In genomic region chr14:21039059-21039422, GRCh38 we compare ENCODE assay signal across 9 cellular contexts. TPM values are rescaled to one million over a fixed set of nuclear protein-coding genes. Genes with fewer than 3 reads are reported as not detected.
A peak's percentile ranks its signal among the peaks of the same experiment; 100 is the strongest.
DNase-seq lines count a peak whose midpoint lies in the region; ATAC-seq, FAIRE-seq and TF ChIP-seq lines count a peak whose summit lies in the region.
"Had no signal": no experiment of that assay in that cellular context is flagged by ENCODE, and none has a peak within 500 bp of the region (broad histone marks: within the 10 kb centered on the region; RNA-seq: fewer than 3 reads in every experiment).

No MANE protein-coding gene starts in this region.

- no peak overlapping the region for H3K27ac Mint-ChIP-seq in activated CD4-positive, alpha-beta T cell treated with anti-CD3 and anti-CD28 coated beads, Interleukin-2, amount 10 ng/mL, durations not matched to agents 7 days and 5 days
- H3K27ac Mint-ChIP-seq: IgD-negative memory B cell had no signal

- no peaks in the 10 kb centered on the region for H3K36me3 ChIP-seq in IMR-90 (ENCODE audit: control insufficient read depth, insufficient read depth, low read length)
- H3K36me3 ChIP-seq in mammary epithelial cell (ENCODE audit: insufficient read depth, low read length) = no peaks in the 10 kb centered on the region
- H3K36me3 ChIP-seq in keratinocyte (ENCODE audit: control insufficient read depth in 2 of 2, extremely low read depth in 1 of 2, insufficient read depth in 2 of 2, low read length in 2 of 2) = no peaks in the 10 kb centered on the region
- H3K36me3 ChIP-seq in skeletal muscle satellite cell (ENCODE audit: insufficient read depth, low read length) = no peaks in the 10 kb centered on the region

- peaks cover 14% of the 10 kb centered on the region for H3K79me2 ChIP-seq in mammary epithelial cell (ENCODE audit: insufficient read depth, low read length)
- peaks cover 12% of the 10 kb centered on the region for H3K79me2 ChIP-seq in keratinocyte (ENCODE audit: control insufficient read depth, insufficient read depth, low read length)

- POLR2A ChIA-PET in IMR-90 (lab: Charles Lee; ENCODE audit: unreplicated experiment) = no interaction called here
- POLR2A ChIA-PET in activated CD4-positive, alpha-beta T cell treated with anti-CD3 and anti-CD28 coated beads, Interleukin-2, amount 10 ng/mL, durations not matched to agents 7 days and 5 days (lab: Charles Lee) = no interaction called here

- H3K27me3 ChIP-seq in IMR-90 (ENCODE audit: control insufficient read depth, insufficient read depth, low read length) (peaks cover 36% of the 10 kb centered on the region), mammary epithelial cell (ENCODE audit: insufficient read depth, low read length) (no peaks in the 10 kb centered on the region), keratinocyte (ENCODE audit: control insufficient read depth, extremely low read depth, insufficient read depth, low read length) (no peaks in the 10 kb centered on the region), skeletal muscle satellite cell (ENCODE audit: control insufficient read depth, insufficient read depth, low read length) (peaks cover 42% of the 10 kb centered on the region)

- no peaks in the 10 kb centered on the region for H3K9me1 ChIP-seq in IMR-90 (ENCODE audit: insufficient read depth, low read length)
- no peaks in the 10 kb centered on the region for H3K9me1 ChIP-seq in keratinocyte (ENCODE audit: control insufficient read depth, extremely low read depth, insufficient read depth, low read length)

- FAIRE-seq in keratinocyte (lab: Jason Lieb, UNC) = peak; percentile 46

- H3K36me3 Mint-ChIP-seq in activated CD4-positive, alpha-beta T cell treated with anti-CD3 and anti-CD28 coated beads, Interleukin-2, amount 10 ng/mL, durations not matched to agents 7 days and 5 days (ENCODE audit: low read depth) = no peaks in the 10 kb centered on the region

- ATAC-seq in IMR-90 (ENCODE audit: low read depth) (peak; percentile 84), GM19463 (IDR thresholded peaks at IDR 0.05; ENCODE audit: unreplicated experiment) (no peak), GM21529 (IDR thresholded peaks at IDR 0.05; ENCODE audit: unreplicated experiment) (no peak)

- H2BK120ac ChIP-seq in IMR-90 (ENCODE audit: low read depth, low read length) = no peak overlapping the region

- no peak overlapping the region for H3K23ac ChIP-seq in IMR-90 (ENCODE audit: low read depth, low read length)

- CTCF ChIA-PET in IMR-90 (lab: Yijun Ruan, JAX) = interaction anchor here (1.3 to 3.7 kb wide), 4 partner anchors 24 to 347 kb away, joined by 4 to 37 read pairs (median 6); no protein-coding TSS in a partner anchor
- CTCF ChIA-PET in mammary epithelial cell (lab: Charles Lee; ENCODE audit: low non-redundant PET) = no interaction called here
- CTCF ChIA-PET in activated CD4-positive, alpha-beta T cell treated with anti-CD3 and anti-CD28 coated beads, Interleukin-2, amount 10 ng/mL, durations not matched to agents 7 days and 5 days (lab: Charles Lee) = interaction anchor here (3.2 kb wide), 1 partner anchor 24 kb away, joined by 30 read pairs; no protein-coding TSS in a partner anchor

- no peak for TF ChIP-seq POLR2A in IMR-90 (IDR thresholded peaks at IDR 0.05; ENCODE audit: low read depth, low read length)

- no peak overlapping the region for H3K9ac ChIP-seq in IMR-90 (ENCODE audit: low read depth, low read length)
- no peak overlapping the region for H3K9ac ChIP-seq in mammary epithelial cell (ENCODE audit: insufficient read depth, low read length)
- no peak overlapping the region for H3K9ac ChIP-seq in keratinocyte (ENCODE audit: control insufficient read depth, extremely low read depth, insufficient read depth, low read length)
- H3K9ac ChIP-seq in skeletal muscle satellite cell (ENCODE audit: low read depth, low read length) = no peak overlapping the region

- dilution Hi-C loops in IMR-90 (cut with HindIII; ENCODE audit: low sequenced_read_pairs, unreplicated experiment) = no loop called here
- dilution Hi-C loops in mammary epithelial cell (cut with HindIII; ENCODE audit: low sequenced_read_pairs) = no loop called here
- dilution Hi-C loops in keratinocyte (cut with MboI; ENCODE audit: extremely low pct_ligation_motif_present, low sequenced_read_pairs) = no loop called here

- H4K20me1 ChIP-seq in IMR-90 (ENCODE audit: insufficient read depth, low read length) (no peaks in the 10 kb centered on the region), mammary epithelial cell (ENCODE audit: insufficient read depth, low read length) (no peaks in the 10 kb centered on the region), keratinocyte (ENCODE audit: control insufficient read depth, extremely low read depth, insufficient read depth, low read length) (no peaks in the 10 kb centered on the region)

- no peaks in the 10 kb centered on the region for H3K9me3 ChIP-seq in IMR-90 (ENCODE audit: control insufficient read depth, insufficient read depth, low read length)
- no peaks in the 10 kb centered on the region for H3K9me3 ChIP-seq in mammary epithelial cell (replicated peaks; ENCODE audit: insufficient read depth, low read length)
- H3K9me3 ChIP-seq in keratinocyte (ENCODE audit: control insufficient read depth, low read depth, low read length) = no peaks in the 10 kb centered on the region
- no peaks in the 10 kb centered on the region for H3K9me3 ChIP-seq in skeletal muscle satellite cell (replicated peaks; ENCODE audit: low read length)

- DNase-seq in IMR-90 = peak; percentile 43
- peak; percentile 33 for DNase-seq in mammary epithelial cell
- no peak for DNase-seq in keratinocyte (ENCODE audit: low read depth, low spot score)
- no peak for DNase-seq in NCI-H2081 treated with DMSO at 0.1 percent for 48 hours (lab: John Stamatoyannopoulos, UW)
- DNase-seq in activated CD4-positive, alpha-beta T cell treated with anti-CD3 and anti-CD28 coated beads, Interleukin-2, amount 10 ng/mL, durations not matched to agents 7 days and 5 days = no peak

- H3K14ac ChIP-seq in IMR-90 (replicated peaks; ENCODE audit: low read depth, low read length) = peak overlapping the region; percentile 1; the same call in 1 of the 2 replicates

- BruUV-seq in IMR-90 (replicated peaks; lab: Mats Ljungman, UMichigan) (no TSS peak), mammary epithelial cell (replicated peaks; lab: Mats Ljungman, UMichigan) (no TSS peak)

- H3K56ac ChIP-seq in IMR-90 (ENCODE audit: extremely low read depth, insufficient read depth, low read length) = no peak overlapping the region

- H2BK5ac ChIP-seq in IMR-90 (ENCODE audit: low read depth, low read length, poor library complexity, severe bottlenecking) = no peak overlapping the region

- TF ChIP-seq CTCF in IMR-90 (conservative IDR thresholded peaks at IDR 0.05; ENCODE audit: low read depth, low read length) (no peak), mammary epithelial cell (conservative IDR thresholded peaks at IDR 0.05 in 1 of 2, IDR thresholded peaks at IDR 0.05 in 1 of 2; ENCODE audit: extremely low read depth in 1 of 2, insufficient read depth in 1 of 2, low read depth in 1 of 2, low read length in 2 of 2) (no peak), keratinocyte (optimal IDR thresholded peaks at IDR 0.05 in 1 of 3, IDR thresholded peaks at IDR 0.05 in 1 of 3, conservative IDR thresholded peaks at IDR 0.05 in 1 of 3; ENCODE audit: extremely low read depth in 1 of 3, insufficient read depth in 2 of 3, low read length in 3 of 3) (no peak)

- H3K27ac ChIP-seq in IMR-90 (ENCODE audit: insufficient read depth, low read length) (no peak overlapping the region), mammary epithelial cell (ENCODE audit: insufficient read depth, low read depth, low read length) (no peak overlapping the region), keratinocyte (ENCODE audit: control insufficient read depth, insufficient read depth, low read length) (no peak overlapping the region)

- no peak overlapping the region for H3K18ac ChIP-seq in IMR-90 (ENCODE audit: low read depth, low read length)

- H3K79me1 ChIP-seq in IMR-90 (ENCODE audit: low read depth in 1 of 2, low read length in 2 of 2) = no peaks in the 10 kb centered on the region

- in situ Hi-C loops in IMR-90 (cut with MboI; ENCODE audit: low sequenced_read_pairs) = no loop called here
- in situ Hi-C loops in mammary epithelial cell (cut with MboI; ENCODE audit: low sequenced_read_pairs in 2 of 2) = no loop called here

- H3K4me3 ChIP-seq in IMR-90 (ENCODE audit: insufficient read depth, low read depth, low read length) = no peak overlapping the region
- H3K4me3 ChIP-seq in mammary epithelial cell (replicated peaks in 1 of 3; ENCODE audit: insufficient read depth in 1 of 3, low read depth in 2 of 3, low read length in 3 of 3) = no peak overlapping the region
- H3K4me3 ChIP-seq in keratinocyte (ENCODE audit: control insufficient read depth in 2 of 3, extremely low read depth in 1 of 3, insufficient read depth in 2 of 3, low read depth in 1 of 3, low read length in 3 of 3) = no peak overlapping the region
- no peak overlapping the region for H3K4me3 ChIP-seq in skeletal muscle satellite cell (ENCODE audit: low read length)

- peaks cover 2% of the 10 kb centered on the region; the same call in 1 of the 2 replicates for H3K4me1 ChIP-seq in IMR-90 (ENCODE audit: control insufficient read depth, insufficient read depth, low read length)
- peaks cover 53% of the 10 kb centered on the region for H3K4me1 ChIP-seq in mammary epithelial cell (ENCODE audit: insufficient read depth, low read length)
- peaks cover 51% of the 10 kb centered on the region for H3K4me1 ChIP-seq in keratinocyte (ENCODE audit: control insufficient read depth, extremely low read depth, insufficient read depth, low read length)
- H3K4me1 ChIP-seq in skeletal muscle satellite cell (ENCODE audit: control insufficient read depth, insufficient read depth, low read length) = peaks cover 40% of the 10 kb centered on the region

- H4K91ac ChIP-seq in IMR-90 (ENCODE audit: insufficient read depth, low read depth, low read length) = no peak overlapping the region

- no peak overlapping the region for H2BK15ac ChIP-seq in IMR-90 (ENCODE audit: low read depth, low read length)

- intact Hi-C loops in IMR-90 (cut with micrococcal nuclease) (no loop called here), mammary epithelial cell (cut with micrococcal nuclease) (no loop called here)

- no peaks in the 10 kb centered on the region for H3K9me3 Mint-ChIP-seq in activated CD4-positive, alpha-beta T cell treated with anti-CD3 and anti-CD28 coated beads, Interleukin-2, amount 10 ng/mL, durations not matched to agents 7 days and 5 days
- H3K9me3 Mint-ChIP-seq: IgD-negative memory B cell had no signal

- peaks cover 12% of the 10 kb centered on the region for H3K27me3 Mint-ChIP-seq in activated CD4-positive, alpha-beta T cell treated with anti-CD3 and anti-CD28 coated beads, Interleukin-2, amount 10 ng/mL, durations not matched to agents 7 days and 5 days

- no peak overlapping the region for H3K4ac ChIP-seq in IMR-90 (ENCODE audit: low read depth, low read length)

- no peak overlapping the region for H3K4me3 Mint-ChIP-seq in activated CD4-positive, alpha-beta T cell treated with anti-CD3 and anti-CD28 coated beads, Interleukin-2, amount 10 ng/mL, durations not matched to agents 7 days and 5 days
- H3K4me3 Mint-ChIP-seq: IgD-negative memory B cell had no signal

- peak overlapping the region; percentile 31 for H2AK9ac ChIP-seq in IMR-90 (replicated peaks; ENCODE audit: low read depth, low read length, poor library complexity)

- H3K4me2 ChIP-seq in IMR-90 (ENCODE audit: low read depth, low read length) (peak overlapping the region; percentile 33; the same call in 1 of the 2 replicates), mammary epithelial cell (ENCODE audit: insufficient read depth, low read depth, low read length) (peak overlapping the region; percentile 19), keratinocyte (ENCODE audit: control insufficient read depth, extremely low read depth, insufficient read depth, low read depth, low read length) (peak overlapping the region; percentile 5), skeletal muscle satellite cell (ENCODE audit: low read length) (peak overlapping the region; percentile 43)

- no peak overlapping the region for H2AK5ac ChIP-seq in IMR-90 (ENCODE audit: low read depth, low read length)

- TF ChIP-seq RAD21 in IMR-90 (IDR thresholded peaks at IDR 0.05; ENCODE audit: low read length) = no peak

- no peak overlapping the region for H2BK20ac ChIP-seq in IMR-90 (ENCODE audit: low read depth, low read length)

- no peak overlapping the region for H4K8ac ChIP-seq in IMR-90 (ENCODE audit: low read depth in 2 of 2, low read length in 2 of 2)

- H2AFZ ChIP-seq in IMR-90 (replicated peaks; ENCODE audit: low read length, poor library complexity) (peak overlapping the region; percentile 83), mammary epithelial cell (ENCODE audit: low read depth, low read length) (peak overlapping the region; percentile 86), keratinocyte (ENCODE audit: control insufficient read depth, low read length) (peak overlapping the region; percentile 73)

- H3K4me1 Mint-ChIP-seq in activated CD4-positive, alpha-beta T cell treated with anti-CD3 and anti-CD28 coated beads, Interleukin-2, amount 10 ng/mL, durations not matched to agents 7 days and 5 days = no peaks in the 10 kb centered on the region

- WGBS in IMR-90 (ENCODE audit: extremely low coverage in 2 of 2, insufficient read length in 1 of 2), 2 experiments = no CpG with 5 or more reads among the region's 7 CpGs
- WGBS in mammary epithelial cell (ENCODE audit: low coverage, missing lambda C conversion rate) = 10% methylated on average over 7 of the region's 7 CpGs

- H4K5ac ChIP-seq in IMR-90 (ENCODE audit: low read depth, low read length) = no peak overlapping the region; the same call in 1 of the 2 replicates

RNA-seq across cellular contexts. Expression of gene RNASE7, which starts 3.1 kb away (rescaled TPM):
- total RNA-seq in IMR-90 (2012; rRNA removed) = not detected in 2 replicates
- not detected in 2 replicates for polyA plus RNA-seq in IMR-90 (2012; rRNA removed)
- polyA plus RNA-seq in IMR-90 (2012; cell fraction: cytosol; rRNA removed) = not detected in 2 replicates
- not detected in 2 replicates for polyA plus RNA-seq in IMR-90 (2012; cell fraction: nucleus; rRNA removed; ENCODE audit: low replicate concordance)
- 10 to 100 TPM; 33.3 to 43.0 TPM for total RNA-seq in mammary epithelial cell
- polyA plus RNA-seq in mammary epithelial cell = 30.9 TPM
- polyA minus RNA-seq in mammary epithelial cell = 28.5 TPM
- 17.4 to 36.6 TPM (median 19.0 TPM) in 3 replicates for polyA plus RNA-seq in keratinocyte
- 169 TPM for polyA plus RNA-seq in keratinocyte (2011; ENCODE audit: low read depth)
- 19.3 and 22.8 TPM in 2 replicates for polyA plus RNA-seq in keratinocyte (2011; cell fraction: cytosol; rRNA removed)
- 51.6 and 58.1 TPM in 2 replicates for polyA plus RNA-seq in keratinocyte (2011; cell fraction: nucleus; rRNA removed)
- 24.5 and 513 TPM in 2 replicates for polyA plus RNA-seq in keratinocyte (2012; ENCODE audit: low replicate concordance)
- 14.7 to 29.6 TPM (median 16.9 TPM) in 3 replicates for polyA minus RNA-seq in keratinocyte
- polyA minus RNA-seq in keratinocyte (2011; cell fraction: cytosol; rRNA and poly(A)+ RNA removed) = 21.3 TPM
- 22.5 and 22.9 TPM in 2 replicates for polyA minus RNA-seq in keratinocyte (2011; cell fraction: nucleus; rRNA and poly(A)+ RNA removed)
- total RNA-seq in skeletal muscle satellite cell (2012; rRNA removed) = not detected in 2 replicates
- not detected for total RNA-seq in activated CD4-positive, alpha-beta T cell treated with anti-CD3 and anti-CD28 coated beads, Interleukin-2, amount 10 ng/mL, durations not matched to agents 7 days and 5 days
- polyA plus RNA-seq: IgD-negative memory B cell had no signal

RNA-seq across cellular contexts. Expression of gene RNASE13, which starts 4.4 kb away (rescaled TPM):
- total RNA-seq in IMR-90 (2012; rRNA removed) = not detected in 2 replicates
- not detected in 2 replicates for polyA plus RNA-seq in IMR-90 (2012; rRNA removed)
- polyA plus RNA-seq in IMR-90 (2012; cell fraction: cytosol; rRNA removed) = not detected in 2 replicates
- 0.08 and 0.16 TPM in 2 replicates for polyA plus RNA-seq in IMR-90 (2012; cell fraction: nucleus; rRNA removed; ENCODE audit: low replicate concordance)
- total RNA-seq in mammary epithelial cell = not detected
- not detected for polyA plus RNA-seq in mammary epithelial cell
- not detected for polyA minus RNA-seq in mammary epithelial cell
- not detected in 3 replicates for polyA plus RNA-seq in keratinocyte
- not detected for polyA plus RNA-seq in keratinocyte (2011; ENCODE audit: low read depth)
- not detected in 2 replicates for polyA plus RNA-seq in keratinocyte (2011; cell fraction: cytosol; rRNA removed)
- 0.08 and 0.13 TPM in 2 replicates for polyA plus RNA-seq in keratinocyte (2011; cell fraction: nucleus; rRNA removed)
- not detected in 2 replicates for polyA plus RNA-seq in keratinocyte (2012; ENCODE audit: low replicate concordance)
- polyA minus RNA-seq in keratinocyte = not detected in 3 replicates
- not detected for polyA minus RNA-seq in keratinocyte (2011; cell fraction: cytosol; rRNA and poly(A)+ RNA removed)
- polyA minus RNA-seq in keratinocyte (2011; cell fraction: nucleus; rRNA and poly(A)+ RNA removed) = not detected in 2 replicates
- total RNA-seq in skeletal muscle satellite cell (2012; rRNA removed) = not detected in 2 replicates
- total RNA-seq in activated CD4-positive, alpha-beta T cell treated with anti-CD3 and anti-CD28 coated beads, Interleukin-2, amount 10 ng/mL, durations not matched to agents 7 days and 5 days = not detected
- polyA plus RNA-seq: IgD-negative memory B cell had no signal

RNA-seq across cellular contexts. Expression of gene TPPP2, which starts 9.0 kb away (rescaled TPM):
- not detected in 2 replicates for total RNA-seq in IMR-90 (2012; rRNA removed)
- polyA plus RNA-seq in IMR-90 (2012; rRNA removed) = not detected in 2 replicates
- not detected in 2 replicates for polyA plus RNA-seq in IMR-90 (2012; cell fraction: cytosol; rRNA removed)
- not detected in 2 replicates for polyA plus RNA-seq in IMR-90 (2012; cell fraction: nucleus; rRNA removed; ENCODE audit: low replicate concordance)
- not detected for total RNA-seq in mammary epithelial cell
- not detected for polyA plus RNA-seq in mammary epithelial cell
- not detected for polyA minus RNA-seq in mammary epithelial cell
- not detected in 3 replicates for polyA plus RNA-seq in keratinocyte
- polyA plus RNA-seq in keratinocyte (2011; ENCODE audit: low read depth) = not detected
- not detected in 2 replicates for polyA plus RNA-seq in keratinocyte (2011; cell fraction: cytosol; rRNA removed)
- polyA plus RNA-seq in keratinocyte (2011; cell fraction: nucleus; rRNA removed) = not detected in 2 replicates
- not detected in 2 replicates for polyA plus RNA-seq in keratinocyte (2012; ENCODE audit: low replicate concordance)
- polyA minus RNA-seq in keratinocyte = not detected in 3 replicates
- not detected for polyA minus RNA-seq in keratinocyte (2011; cell fraction: cytosol; rRNA and poly(A)+ RNA removed)
- not detected in 2 replicates for polyA minus RNA-seq in keratinocyte (2011; cell fraction: nucleus; rRNA and poly(A)+ RNA removed)
- not detected in 2 replicates for total RNA-seq in skeletal muscle satellite cell (2012; rRNA removed)
- total RNA-seq in activated CD4-positive, alpha-beta T cell treated with anti-CD3 and anti-CD28 coated beads, Interleukin-2, amount 10 ng/mL, durations not matched to agents 7 days and 5 days = not detected
- polyA plus RNA-seq: IgD-negative memory B cell had no signal

RNA-seq across cellular contexts. Expression of gene NDRG2, which starts 14.2 kb away (rescaled TPM):
- 0.36 and 0.56 TPM in 2 replicates for total RNA-seq in IMR-90 (2012; rRNA removed)
- polyA plus RNA-seq in IMR-90 (2012; rRNA removed) = 1.2 and 1.5 TPM in 2 replicates
- polyA plus RNA-seq in IMR-90 (2012; cell fraction: cytosol; rRNA removed) = 0.63 and 1.0 TPM in 2 replicates
- polyA plus RNA-seq in IMR-90 (2012; cell fraction: nucleus; rRNA removed; ENCODE audit: low replicate concordance) = 2.1 and 2.8 TPM in 2 replicates
- 1 to 10 TPM; 3.0 to 8.2 TPM for total RNA-seq in mammary epithelial cell
- polyA plus RNA-seq in mammary epithelial cell = 4.0 TPM
- polyA minus RNA-seq in mammary epithelial cell = 5.5 TPM
- 11.1 to 15.4 TPM (median 12.5 TPM) in 3 replicates for polyA plus RNA-seq in keratinocyte
- 42.2 TPM for polyA plus RNA-seq in keratinocyte (2011; ENCODE audit: low read depth)
- 8.7 and 9.3 TPM in 2 replicates for polyA plus RNA-seq in keratinocyte (2011; cell fraction: cytosol; rRNA removed)
- polyA plus RNA-seq in keratinocyte (2011; cell fraction: nucleus; rRNA removed) = 19.5 and 20.5 TPM in 2 replicates
- polyA plus RNA-seq in keratinocyte (2012; ENCODE audit: low replicate concordance) = 7.2 and 87.6 TPM in 2 replicates
- 6.9 to 14.5 TPM (median 11.1 TPM) in 3 replicates for polyA minus RNA-seq in keratinocyte
- 4.4 TPM for polyA minus RNA-seq in keratinocyte (2011; cell fraction: cytosol; rRNA and poly(A)+ RNA removed)
- 5.3 and 5.7 TPM in 2 replicates for polyA minus RNA-seq in keratinocyte (2011; cell fraction: nucleus; rRNA and poly(A)+ RNA removed)
- total RNA-seq in skeletal muscle satellite cell (2012; rRNA removed) = under 0.01 TPM in 1 of 2 replicates, not detected in the other
- total RNA-seq in activated CD4-positive, alpha-beta T cell treated with anti-CD3 and anti-CD28 coated beads, Interleukin-2, amount 10 ng/mL, durations not matched to agents 7 days and 5 days = 10 to 100 TPM; 10.4 to 11.0 TPM

RNA-seq across cellular contexts. Expression of gene RNASE8, which starts 18.6 kb away (rescaled TPM):
- total RNA-seq in IMR-90 (2012; rRNA removed) (not detected in 2 replicates), mammary epithelial cell (not detected)
- polyA plus RNA-seq in IMR-90 (2012; rRNA removed) (not detected in 2 replicates), mammary epithelial cell (not detected), keratinocyte (not detected in 3 replicates)
- polyA plus RNA-seq in IMR-90 (2012; cell fraction: cytosol; rRNA removed) = not detected in 2 replicates
- polyA plus RNA-seq in IMR-90 (2012; cell fraction: nucleus; rRNA removed; ENCODE audit: low replicate concordance) = not detected in 2 replicates
- polyA minus RNA-seq in mammary epithelial cell (not detected), keratinocyte (not detected in 3 replicates)
- 0.45 TPM for polyA plus RNA-seq in keratinocyte (2011; ENCODE audit: low read depth)
- not detected in 2 replicates for polyA plus RNA-seq in keratinocyte (2011; cell fraction: cytosol; rRNA removed)
- not detected in 2 replicates for polyA plus RNA-seq in keratinocyte (2011; cell fraction: nucleus; rRNA removed)
- polyA plus RNA-seq in keratinocyte (2012; ENCODE audit: low replicate concordance) = 0.63 TPM in 1 of 2 replicates, not detected in the other
- not detected for polyA minus RNA-seq in keratinocyte (2011; cell fraction: cytosol; rRNA and poly(A)+ RNA removed)
- polyA minus RNA-seq in keratinocyte (2011; cell fraction: nucleus; rRNA and poly(A)+ RNA removed) = not detected in 2 replicates
- not detected in 2 replicates for total RNA-seq in skeletal muscle satellite cell (2012; rRNA removed)
- not detected for total RNA-seq in activated CD4-positive, alpha-beta T cell treated with anti-CD3 and anti-CD28 coated beads, Interleukin-2, amount 10 ng/mL, durations not matched to agents 7 days and 5 days
- polyA plus RNA-seq: IgD-negative memory B cell had no signal

Comparison
In these comparisons a context has a peak if more than half of its experiments do, and no peak if none do; other contexts are left out.
1. DNase-seq: peak in IMR-90 (single experiment) and mammary epithelial cell (single experiment); none in keratinocyte (single experiment), NCI-H2081 treated with DMSO at 0.1 percent for 48 hours (single experiment) and activated CD4-positive, alpha-beta T cell treated with anti-CD3 and anti-CD28 coated beads, Interleukin-2, amount 10 ng/mL, durations not matched to agents 7 days and 5 days (single experiment).
2. RNA of gene RNASE7, which starts 3.1 kb away (total RNA-seq): 33.3 to 43.0 TPM in mammary epithelial cell; not detected in IMR-90 and not detected in activated CD4-positive, alpha-beta T cell treated with anti-CD3 and anti-CD28 coated beads, Interleukin-2, amount 10 ng/mL, durations not matched to agents 7 days and 5 days; every median in the first group is over 10 times any median in the second.
3. Peak in every context shown above with its lines, with median percentiles within 50 percentile points of each other: H2AFZ ChIP-seq and H3K4me2 ChIP-seq.